ENCODE assay signal across 2 cellular contexts in the genomic region with DNA sequence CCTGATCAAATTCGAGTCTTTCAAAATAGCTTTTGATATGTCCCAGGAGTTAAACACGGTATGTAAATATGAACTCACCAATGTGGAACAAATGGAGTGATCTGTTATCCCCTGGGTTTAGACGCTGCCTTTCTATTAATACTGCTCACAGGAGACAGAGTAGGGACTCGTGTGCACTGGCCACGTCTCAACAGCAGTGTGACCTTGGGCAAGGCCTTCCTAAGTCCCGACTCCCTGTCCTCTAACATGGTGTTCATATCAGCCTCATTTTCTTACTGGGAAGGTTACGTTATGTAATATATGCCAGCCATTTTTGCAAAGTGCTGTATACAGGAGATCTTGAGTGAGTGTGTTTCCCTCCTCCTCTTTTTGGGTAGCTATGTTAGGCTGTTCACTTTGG.
TF ChIP-seq lines count a peak whose summit lies in the region.

No MANE protein-coding gene starts in this region.

TF ChIP-seq in endothelial cell of umbilical vein, 7 proteins besides CTCF, POLR2A, EP300 and RAD21:
- no peak for TF ChIP-seq GATA2 (IDR thresholded peaks at IDR 0.05; ENCODE audit: insufficient read depth, insufficient read length, low read depth, low read length)
- no peak for TF ChIP-seq JUN (IDR thresholded peaks at IDR 0.05; ENCODE audit: borderline replicate concordance, insufficient read depth, insufficient read length, low read depth)
- TF ChIP-seq, protein P1, sequence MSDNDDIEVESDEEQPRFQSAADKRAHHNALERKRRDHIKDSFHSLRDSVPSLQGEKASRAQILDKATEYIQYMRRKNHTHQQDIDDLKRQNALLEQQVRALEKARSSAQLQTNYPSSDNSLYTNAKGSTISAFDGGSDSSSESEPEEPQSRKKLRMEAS (IDR thresholded peaks at IDR 0.05; ENCODE audit: insufficient read depth, insufficient read length), result no peak
- TF ChIP-seq POLR2AphosphoS5 (IDR thresholded peaks at IDR 0.05; ENCODE audit: insufficient read depth, low read depth, low read length), result no peak
- no peak for TF ChIP-seq MYC (IDR thresholded peaks at IDR 0.05; ENCODE audit: low read depth, low read length)
- no peak for TF ChIP-seq FOS (IDR thresholded peaks at IDR 0.05; ENCODE audit: borderline replicate concordance, insufficient read depth, low read length)

TF ChIP-seq in HEK293T, 16 proteins besides CTCF, POLR2A, EP300 and RAD21:
- TF ChIP-seq BHLHE40 (IDR thresholded peaks at IDR 0.05; ENCODE audit: borderline replicate concordance), result no peak
- TF ChIP-seq FOXK2 (IDR thresholded peaks at IDR 0.05), result no peak
- TF ChIP-seq, protein P2, sequence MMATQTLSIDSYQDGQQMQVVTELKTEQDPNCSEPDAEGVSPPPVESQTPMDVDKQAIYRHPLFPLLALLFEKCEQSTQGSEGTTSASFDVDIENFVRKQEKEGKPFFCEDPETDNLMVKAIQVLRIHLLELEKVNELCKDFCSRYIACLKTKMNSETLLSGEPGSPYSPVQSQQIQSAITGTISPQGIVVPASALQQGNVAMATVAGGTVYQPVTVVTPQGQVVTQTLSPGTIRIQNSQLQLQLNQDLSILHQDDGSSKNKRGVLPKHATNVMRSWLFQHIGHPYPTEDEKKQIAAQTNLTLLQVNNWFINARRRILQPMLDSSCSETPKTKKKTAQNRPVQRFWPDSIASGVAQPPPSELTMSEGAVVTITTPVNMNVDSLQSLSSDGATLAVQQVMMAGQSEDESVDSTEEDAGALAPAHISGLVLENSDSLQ (IDR thresholded peaks at IDR 0.05), result no peak
- no peak for TF ChIP-seq FOXA1 (IDR thresholded peaks at IDR 0.05)
- TF ChIP-seq L3MBTL2 (conservative IDR thresholded peaks at IDR 0.05), result no peak
- TF ChIP-seq ARNT (IDR thresholded peaks at IDR 0.05), result no peak
- TF ChIP-seq LEF1 (IDR thresholded peaks at IDR 0.05; ENCODE audit: borderline replicate concordance), result no peak
- no peak for TF ChIP-seq ZNF384 (IDR thresholded peaks at IDR 0.05)
- no peak for TF ChIP-seq TARDBP (IDR thresholded peaks at IDR 0.05)
